Comparison of ENCODE assay signal across 12 cellular contexts in the genomic region with DNA sequence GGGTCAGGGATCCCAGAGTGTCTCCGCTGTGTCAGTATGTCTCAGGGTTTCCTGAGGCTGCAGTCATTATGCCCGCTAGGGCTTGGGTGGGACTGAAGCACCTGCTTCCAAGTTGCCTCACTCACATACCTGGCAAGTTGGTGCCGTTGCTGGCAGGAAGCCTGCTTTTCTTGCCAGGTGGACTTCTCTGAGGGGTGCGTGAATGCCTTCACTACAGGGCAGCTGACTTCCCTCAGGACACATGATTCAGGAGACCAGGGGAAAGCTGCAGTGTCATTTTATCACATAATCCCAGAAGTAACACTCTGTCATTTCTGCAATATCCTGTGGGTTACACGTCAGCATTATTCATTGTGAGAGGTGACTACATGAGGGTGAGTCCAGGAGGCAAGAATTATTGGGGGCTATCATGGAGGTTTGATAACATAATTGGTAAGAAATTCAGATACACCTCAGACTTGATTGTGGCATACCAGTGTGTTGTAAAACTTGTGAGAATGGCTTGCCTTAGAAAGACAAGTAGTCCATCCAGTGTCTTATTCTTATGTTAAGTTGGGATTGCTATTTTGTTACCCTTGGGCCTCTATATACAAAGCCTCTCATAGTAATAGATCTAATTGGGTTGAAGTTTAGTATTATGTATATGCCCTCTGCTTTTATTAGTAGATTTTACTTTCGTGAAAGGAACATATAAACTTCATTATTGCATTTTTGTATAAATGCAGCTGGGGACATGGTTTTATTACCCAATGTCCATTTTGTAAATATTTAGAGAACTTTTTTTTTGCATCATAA. TPM values are rescaled to one million over a fixed set of nuclear protein-coding genes. Genes with fewer than 3 reads are reported as not detected.
DNase-seq lines count a peak whose midpoint lies in the region; ATAC-seq, FAIRE-seq and TF ChIP-seq lines count a peak whose summit lies in the region.
"Had no signal": no experiment of that assay in that cellular context is flagged by ENCODE, and none has a peak within 500 bp of the region (broad histone marks: within the 10 kb centered on the region; RNA-seq: fewer than 3 reads in every experiment).

No MANE protein-coding gene starts in this region.

- H4K20me1 ChIP-seq in HepG2 (ENCODE audit: insufficient read depth, low read length) (0 out of 2 replicates have a peak, but pooled peaks cover 3% of the 10 kb centered on the region), hepatocyte (ENCODE audit: insufficient read depth, poor library complexity, severe bottlenecking) (no peaks in the 10 kb centered on the region)

- TF ChIP-seq CTCF in liver (IDR thresholded peaks at IDR 0.05; ENCODE audit: low read depth, low read length, missing input control) (no peak), HepG2 (CRISPR knock-in tag; IDR thresholded peaks at IDR 0.05) (no peak), hepatocyte (IDR thresholded peaks at IDR 0.05; ENCODE audit: poor library complexity) (no peak), left ventricle myocardium inferior (IDR thresholded peaks at IDR 0.05; ENCODE audit: borderline replicate concordance) (no peak)

- TF ChIP-seq EP300 in HepG2 (IDR thresholded peaks at IDR 0.05; ENCODE audit: low read depth in 2 of 2, low read length in 2 of 2), result no peak
- TF ChIP-seq EP300 in HepG2 (CRISPR knock-in tag; IDR thresholded peaks at IDR 0.05; ENCODE audit: borderline replicate concordance), result no peak

- POLR2A ChIA-PET in HepG2 (lab: Yijun Ruan, JAX), result no interaction called here

- no peak for ATAC-seq in HepG2
- no peak for ATAC-seq in GM21576 (IDR thresholded peaks at IDR 0.05; ENCODE audit: unreplicated experiment)
- no peak for ATAC-seq in GM18520 (IDR thresholded peaks at IDR 0.05; ENCODE audit: unreplicated experiment)

- H3K4me2 ChIP-seq in HepG2 (ENCODE audit: low read depth, low read length), result no peak overlapping the region
- H3K4me2 ChIP-seq in hepatocyte, result peak overlapping the region; percentile 52

- TF ChIP-seq RAD21 in liver (IDR thresholded peaks at IDR 0.05) (no peak), HepG2 (CRISPR knock-in tag; IDR thresholded peaks at IDR 0.05) (no peak)

- DNase-seq in HepG2 (ENCODE audit: low spot score) (no peak), RPMI7951 (ENCODE audit: low read depth) (peak; percentile 26), hepatocyte (ENCODE audit: low spot score) (no peak), left ventricle myocardium inferior (no peak), GM19239 (ENCODE audit: insufficient read length, low spot score) (no peak)
- DNase-seq: activated naive CD8-positive, alpha-beta T cell treated with anti-CD3 and anti-CD28 coated beads, Interleukin-2, amount 10 ng/mL, durations not matched to agents 7 days and 5 days; NCI-H345 had no signal

- no peak overlapping the region for H3K9ac ChIP-seq in liver (ENCODE audit: low read depth in 1 of 2, low read length in 2 of 2)
- H3K9ac ChIP-seq in HepG2 (ENCODE audit: insufficient read depth, low read depth, low read length), result no peak overlapping the region

- TF ChIP-seq POLR2A in HepG2 (IDR thresholded peaks at IDR 0.05; ENCODE audit: insufficient read depth in 1 of 2, low read depth in 2 of 2, low read length in 2 of 2), result no peak

- H2AFZ ChIP-seq in HepG2 (ENCODE audit: low read length) (no peak overlapping the region), hepatocyte (no peak overlapping the region)

- H3K79me2 ChIP-seq in HepG2 (ENCODE audit: insufficient read depth, low read length) (peaks cover 22% of the 10 kb centered on the region), hepatocyte (peaks cover 82% of the 10 kb centered on the region)

- H3K36me3 ChIP-seq in liver (ENCODE audit: control insufficient read depth in 4 of 4, insufficient read depth in 3 of 4, low read depth in 1 of 4, low read length in 3 of 4) (no peaks in the 10 kb centered on the region), HepG2 (replicated peaks in 1 of 2; ENCODE audit: control insufficient read depth in 1 of 2, insufficient read depth in 2 of 2, low read length in 2 of 2) (no peaks in the 10 kb centered on the region), hepatocyte (replicated peaks; ENCODE audit: insufficient read depth, low read depth) (no peaks in the 10 kb centered on the region), left ventricle myocardium inferior (no peaks in the 10 kb centered on the region)

- H3K9me2 ChIP-seq in hepatocyte (replicated peaks; ENCODE audit: insufficient read depth), result no peaks in the 10 kb centered on the region

- in situ Hi-C loops in HepG2 (cut with HindIII; ENCODE audit: extremely low pct_ligation_motif_present, low pct_unique_long_range_greater_than_20kb), result no loop called here

- H3K27ac ChIP-seq in liver (ENCODE audit: low read depth in 1 of 2, low read length in 2 of 2) (peak overlapping the region; percentile 56 to 75), HepG2 (ENCODE audit: extremely low read length, insufficient read depth, low read length) (no peak overlapping the region), hepatocyte (peak overlapping the region; percentile 75), left ventricle myocardium inferior (replicated peaks) (no peak overlapping the region)
- H3K27ac ChIP-seq: HL-60 had no signal

- no TSS peak for BruUV-seq in HepG2 (replicated peaks; lab: Mats Ljungman, UMichigan)

- H3K4me1 ChIP-seq in liver (ENCODE audit: control insufficient read depth in 4 of 4, insufficient read depth in 4 of 4, low read length in 3 of 4) (peaks cover 2 to 13% (median 6%) of the 10 kb centered on the region in 4 donors), HepG2 (ENCODE audit: insufficient read depth, low read length) (no peaks in the 10 kb centered on the region), hepatocyte (ENCODE audit: insufficient read depth) (peaks cover 7% of the 10 kb centered on the region), left ventricle myocardium inferior (no peaks in the 10 kb centered on the region)

- no peaks in the 10 kb centered on the region for H3K27me3 ChIP-seq in liver (ENCODE audit: control insufficient read depth in 4 of 4, insufficient read depth in 4 of 4, low read length in 3 of 4)
- no peaks in the 10 kb centered on the region for H3K27me3 ChIP-seq in HepG2 (ENCODE audit: control insufficient read depth in 1 of 2, insufficient read depth in 2 of 2, low read length in 2 of 2)
- H3K27me3 ChIP-seq in hepatocyte, result no peaks in the 10 kb centered on the region
- H3K27me3 ChIP-seq in left ventricle myocardium inferior (ENCODE audit: low read depth), result no peaks in the 10 kb centered on the region

- H3K4me3 ChIP-seq in liver (ENCODE audit: low read depth in 1 of 3, low read length in 3 of 3), result no peak overlapping the region
- H3K4me3 ChIP-seq in HepG2 (replicated peaks in 1 of 3; ENCODE audit: insufficient read depth in 1 of 3, low read depth in 2 of 3, low read length in 3 of 3), result no peak overlapping the region
- H3K4me3 ChIP-seq in hepatocyte, result no peak overlapping the region
- no peak overlapping the region for H3K4me3 ChIP-seq in left ventricle myocardium inferior

- intact Hi-C loops in HepG2 (cut with micrococcal nuclease; ENCODE audit: unreplicated experiment) (no loop called here), left ventricle myocardium inferior (cut with micrococcal nuclease) (no loop called here)

- FAIRE-seq in HepG2 (lab: Jason Lieb, UNC) (no peak), GM19239 (lab: Jason Lieb, UNC) (no peak)
- FAIRE-seq: TTC549 had no signal

- H3K9me3 ChIP-seq in liver (ENCODE audit: control insufficient read depth in 4 of 4, low read length in 3 of 4), result no peaks in the 10 kb centered on the region
- H3K9me3 ChIP-seq in HepG2 (ENCODE audit: low read length), result no peaks in the 10 kb centered on the region
- H3K9me3 ChIP-seq in hepatocyte (ENCODE audit: low read depth), result no peaks in the 10 kb centered on the region
- H3K9me3 ChIP-seq in left ventricle myocardium inferior (replicated peaks), result peaks cover 13% of the 10 kb centered on the region

- CTCF ChIA-PET in HepG2 (lab: Yijun Ruan, JAX; ENCODE audit: low intra/inter-chr PET ratio, low total read pairs), result no interaction called here

- 30% methylated on average over 6 of the region's 6 CpGs for WGBS in liver
- 97% methylated on average over 2 of the region's 6 CpGs for WGBS in HepG2 (ENCODE audit: low lambda C conversion rate)
- WGBS in hepatocyte (ENCODE audit: low lambda C conversion rate, missing lambda C conversion rate), result 73% methylated on average over 6 of the region's 6 CpGs

TF ChIP-seq in liver, 16 proteins besides CTCF, POLR2A, EP300 and RAD21:
- TF ChIP-seq HNF4A (conservative IDR thresholded peaks at IDR 0.05) (peak in 1 of 2 donors; percentile 38), RXRA (IDR thresholded peaks at IDR 0.05) (peak in 1 of 2 donors; percentile 21), JUND (IDR thresholded peaks at IDR 0.05) (no peak)

TF ChIP-seq in HepG2, 621 proteins besides CTCF, POLR2A, EP300 and RAD21 (continues in another document):
- TF ChIP-seq SAFB2 (CRISPR knock-in tag; IDR thresholded peaks at IDR 0.05; ENCODE audit: borderline replicate concordance, low read depth), result no peak
- TF ChIP-seq XBP1 (CRISPR knock-in tag; IDR thresholded peaks at IDR 0.05), result no peak

RNA-seq across cellular contexts. Expression of a gene that starts 44.1 kb away (rescaled TPM):
- total RNA-seq in liver (10 to 100 TPM; 11.2 to 20.3 TPM), HepG2 (2016; rRNA removed; fragmentation: Illumina TruSeq; extraction: Trizol) (155 and 168 TPM in 2 replicates), hepatocyte (139 and 140 TPM in 2 replicates), left ventricle myocardium inferior (45.8 TPM)
- polyA plus RNA-seq in liver (10 to 100 TPM; 10.2 to 15.1 TPM), HepG2 (2011; rRNA removed) (390 and 395 TPM in 2 replicates), hepatocyte (104 and 122 TPM in 2 replicates)
- total RNA-seq in HepG2 (2016; cell fraction: cytosol; rRNA removed; fragmentation: Illumina TruSeq; extraction: Trizol; ENCODE audit: low read depth), result 227 and 244 TPM in 2 replicates
- total RNA-seq in HepG2 (2016; cell fraction: insoluble cytoplasmic fraction; rRNA removed; fragmentation: Illumina TruSeq; extraction: Trizol), result 149 and 168 TPM in 2 replicates
- 283 and 312 TPM in 2 replicates for total RNA-seq in HepG2 (2016; cell fraction: membrane; rRNA removed; fragmentation: Illumina TruSeq; extraction: Trizol)
- total RNA-seq in HepG2 (2016; cell fraction: nucleus; rRNA removed; fragmentation: Illumina TruSeq; extraction: Trizol), result 149 and 177 TPM in 2 replicates
- polyA plus RNA-seq in HepG2 (2011; cell fraction: cytosol; rRNA removed), result 327 and 388 TPM in 2 replicates
- 350 and 369 TPM in 2 replicates for polyA plus RNA-seq in HepG2 (2011; cell fraction: nucleus; rRNA removed)
- 315 and 342 TPM in 2 replicates for polyA plus RNA-seq in HepG2 (2012)
- 321 and 361 TPM in 2 replicates for polyA plus RNA-seq in HepG2 (2016; cell fraction: cytosol; fragmentation: Illumina TruSeq; extraction: Trizol; ENCODE audit: low read depth)
- 177 and 180 TPM in 2 replicates for polyA plus RNA-seq in HepG2 (2016; cell fraction: insoluble cytoplasmic fraction; fragmentation: Illumina TruSeq; extraction: Trizol; ENCODE audit: low read depth)
- polyA plus RNA-seq in HepG2 (2016; cell fraction: membrane; fragmentation: Illumina TruSeq; extraction: Trizol; ENCODE audit: low read depth), result 294 and 314 TPM in 2 replicates
- 244 and 256 TPM in 2 replicates for polyA plus RNA-seq in HepG2 (2016; cell fraction: nucleus; fragmentation: Illumina TruSeq; extraction: Trizol; ENCODE audit: insufficient read depth, low read depth)
- 51.4 and 283 TPM in 2 replicates for polyA minus RNA-seq in HepG2 (2011; rRNA and poly(A)+ RNA removed; ENCODE audit: low replicate concordance)
- polyA minus RNA-seq in HepG2 (2011; cell fraction: cytosol; rRNA and poly(A)+ RNA removed), result 167 and 173 TPM in 2 replicates
- polyA minus RNA-seq in HepG2 (2011; cell fraction: nucleus; rRNA and poly(A)+ RNA removed), result 477 and 524 TPM in 2 replicates
- 8.6 and 10.9 TPM in 2 replicates for total RNA-seq in RPMI7951 (2014; rRNA removed; shearing (Covaris generic))

Comparison
In these comparisons a context has a peak if more than half of its experiments do, and no peak if none do; other contexts are left out.
1. H3K27ac ChIP-seq: peak in liver (2 of 2) and hepatocyte (single experiment); none in HepG2 (single experiment) and left ventricle myocardium inferior (single experiment).